Comparison of ENCODE assay signal across 8 cellular contexts in the genomic region with DNA sequence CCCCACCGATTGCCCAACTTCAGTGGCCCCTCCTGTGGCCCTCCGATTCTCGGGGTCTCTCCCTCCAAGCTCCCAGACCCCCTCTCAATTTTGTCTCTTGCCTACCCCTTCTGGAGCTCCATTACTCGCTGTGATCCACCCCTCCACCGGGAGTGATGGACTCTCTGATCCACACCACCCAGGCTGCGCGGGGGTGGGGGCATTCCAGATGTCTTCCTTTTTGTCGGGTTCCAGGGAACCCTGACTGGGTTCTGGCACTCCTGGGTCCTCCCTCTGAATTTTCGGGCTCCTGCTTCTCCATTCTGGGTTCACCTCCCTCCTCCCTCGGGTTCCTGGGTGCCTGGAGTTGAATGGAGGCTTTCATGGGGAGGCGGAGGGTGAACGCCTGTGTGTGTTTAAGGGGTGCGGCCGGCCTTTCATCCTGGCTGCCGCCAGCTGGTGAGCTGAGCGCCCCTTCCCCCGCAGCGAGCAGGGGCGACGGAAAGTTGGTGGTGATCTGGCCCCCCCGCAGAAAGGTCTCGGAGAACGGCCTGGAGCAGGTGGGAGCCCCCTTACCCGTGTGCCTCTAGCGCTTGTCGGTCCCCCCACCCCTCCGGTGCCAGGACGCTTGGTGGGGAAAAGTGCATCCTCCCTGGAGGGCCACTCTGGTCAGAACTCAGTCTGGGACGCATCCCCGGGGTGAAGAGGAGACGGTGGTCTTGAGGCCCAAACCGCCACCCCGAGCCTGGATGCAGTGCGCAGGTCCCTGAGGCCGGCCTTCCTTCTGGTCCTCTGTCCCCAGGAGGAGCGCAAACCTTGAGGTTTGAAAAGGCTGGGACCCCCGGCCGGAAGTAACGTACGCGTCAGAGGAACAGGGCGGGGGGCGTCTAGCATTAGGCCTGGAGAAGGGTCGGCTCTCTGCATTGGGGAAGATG. TPM values are rescaled to one million over a fixed set of nuclear protein-coding genes. Genes with fewer than 3 reads are reported as not detected.
DNase-seq lines count a peak whose midpoint lies in the region; ATAC-seq, FAIRE-seq and TF ChIP-seq lines count a peak whose summit lies in the region.

No MANE protein-coding gene starts in this region.

- DNase-seq in AG10803 (ENCODE audit: low read depth) (no peak), foreskin fibroblast (peak; percentile 18 to 50), ovary (peak in 1 of 5 donors; percentile 44), amniotic stem cell (lab: John Stamatoyannopoulos, UW) (no peak), H54 (ENCODE audit: insufficient read length, low spot score) (no peak), glomerular visceral epithelial cell (ENCODE audit: extremely low spot score) (no peak)
- DNase-seq in activated CD4-positive, alpha-beta T cell treated with anti-CD3 and anti-CD28 coated beads, Interleukin-2, amount 10 ng/mL, durations not matched to agents 7 days and 5 days, result peak; percentile 26

- H3K4me1 ChIP-seq in ovary (ENCODE audit: insufficient read depth), result peaks cover 7% of the 10 kb centered on the region

- peak overlapping the region; percentile 48 for H3K27ac Mint-ChIP-seq in activated CD4-positive, alpha-beta T cell treated with anti-CD3 and anti-CD28 coated beads, Interleukin-2, amount 10 ng/mL, durations not matched to agents 7 days and 5 days

- TF ChIP-seq CTCF in AG10803 (conservative IDR thresholded peaks at IDR 0.05; ENCODE audit: low read length) (no peak), foreskin fibroblast (IDR thresholded peaks at IDR 0.05; ENCODE audit: low read depth, low read length) (no peak), ovary (IDR thresholded peaks at IDR 0.05) (no peak)

- CTCF ChIA-PET in activated CD4-positive, alpha-beta T cell treated with anti-CD3 and anti-CD28 coated beads, Interleukin-2, amount 10 ng/mL, durations not matched to agents 7 days and 5 days (lab: Charles Lee), result interaction anchor here (0.7 to 6.9 kb wide), 13 partner anchors 7 to 199 kb away, joined by 3 to 82 read pairs (median 15); a partner anchor contains a TSS

- H3K27ac ChIP-seq in ovary, result peak overlapping the region in 1 of 2 donors; percentile 44

- peak; percentile 4 for ATAC-seq in GM21576 (IDR thresholded peaks at IDR 0.05; ENCODE audit: unreplicated experiment)

- POLR2A ChIA-PET in activated CD4-positive, alpha-beta T cell treated with anti-CD3 and anti-CD28 coated beads, Interleukin-2, amount 10 ng/mL, durations not matched to agents 7 days and 5 days (lab: Charles Lee), result no interaction called here

- TF ChIP-seq EP300 in ovary (IDR thresholded peaks at IDR 0.05), result no peak

- FAIRE-seq in H54 (lab: Jason Lieb, UNC), result no peak

- no peaks in the 10 kb centered on the region for H3K36me3 ChIP-seq in ovary

- peaks cover 13% of the 10 kb centered on the region for H3K27me3 Mint-ChIP-seq in activated CD4-positive, alpha-beta T cell treated with anti-CD3 and anti-CD28 coated beads, Interleukin-2, amount 10 ng/mL, durations not matched to agents 7 days and 5 days

- no peaks in the 10 kb centered on the region for H3K27me3 ChIP-seq in ovary

- intact Hi-C loops in ovary (cut with DNase I), result loop anchor here (2.0 to 10.0 kb wide), 6 partner anchors 63 to 799 kb away; a partner anchor contains a TSS

- H3K4me3 ChIP-seq in AG10803 (ENCODE audit: low read length) (peak overlapping the region; percentile 73), foreskin fibroblast (ENCODE audit: low read depth in 1 of 2, low read length in 2 of 2) (peak overlapping the region; percentile 71 to 80), ovary (peak overlapping the region; percentile 58)

- no peaks in the 10 kb centered on the region for H3K9me3 Mint-ChIP-seq in activated CD4-positive, alpha-beta T cell treated with anti-CD3 and anti-CD28 coated beads, Interleukin-2, amount 10 ng/mL, durations not matched to agents 7 days and 5 days

- H3K9me3 ChIP-seq in ovary, result no peaks in the 10 kb centered on the region

- H3K4me3 Mint-ChIP-seq in activated CD4-positive, alpha-beta T cell treated with anti-CD3 and anti-CD28 coated beads, Interleukin-2, amount 10 ng/mL, durations not matched to agents 7 days and 5 days, result peak overlapping the region; percentile 84

- TF ChIP-seq POLR2A in ovary (IDR thresholded peaks at IDR 0.05), result no peak
- TF ChIP-seq POLR2A in H54 (IDR thresholded peaks at IDR 0.05; ENCODE audit: low read depth, low read length), result no peak

- H3K36me3 Mint-ChIP-seq in activated CD4-positive, alpha-beta T cell treated with anti-CD3 and anti-CD28 coated beads, Interleukin-2, amount 10 ng/mL, durations not matched to agents 7 days and 5 days (ENCODE audit: low read depth), result no peaks in the 10 kb centered on the region

- peaks cover 31% of the 10 kb centered on the region for H3K4me1 Mint-ChIP-seq in activated CD4-positive, alpha-beta T cell treated with anti-CD3 and anti-CD28 coated beads, Interleukin-2, amount 10 ng/mL, durations not matched to agents 7 days and 5 days

- WGBS in ovary, 3 donors, result 3 to 6% (median 4%) methylated on average over 37 to 44 of the region's 44 CpGs

RNA-seq across cellular contexts. Expression of a gene that starts 1.6 kb away (rescaled TPM):
- total RNA-seq in activated CD4-positive, alpha-beta T cell treated with anti-CD3 and anti-CD28 coated beads, Interleukin-2, amount 10 ng/mL, durations not matched to agents 7 days and 5 days, result under 1 TPM; 0.67 to 0.69 TPM
- total RNA-seq in ovary, result 10 to 100 TPM in 1 of 7 donors, 1 to 10 TPM in 1, under 1 TPM in 5; 0.28 to 13.9 (median 0.53) TPM
- polyA plus RNA-seq in ovary, result 1 to 10 TPM in 1 of 2 donors, under 1 TPM in 1; 0.80 to 1.3 TPM

RNA-seq across cellular contexts. Expression of a gene that starts 11.4 kb away (rescaled TPM):
- not detected for total RNA-seq in activated CD4-positive, alpha-beta T cell treated with anti-CD3 and anti-CD28 coated beads, Interleukin-2, amount 10 ng/mL, durations not matched to agents 7 days and 5 days
- total RNA-seq in ovary, result not detected
- polyA plus RNA-seq in ovary, result under 1 TPM in 1 of 2 donors, not detected in 1; 0.08 TPM

RNA-seq across cellular contexts. Expression of a gene that starts 12.3 kb away (rescaled TPM):
- total RNA-seq in activated CD4-positive, alpha-beta T cell treated with anti-CD3 and anti-CD28 coated beads, Interleukin-2, amount 10 ng/mL, durations not matched to agents 7 days and 5 days, result not detected
- 1 to 10 TPM in 1 of 7 donors, under 1 TPM in 4, not detected in 2; 0.17 to 2.6 (median 0.48) TPM for total RNA-seq in ovary
- polyA plus RNA-seq in ovary, result under 1 TPM; 0.20 to 0.33 TPM

RNA-seq across cellular contexts. Expression of a gene that starts 16.4 kb away (rescaled TPM):
- total RNA-seq in activated CD4-positive, alpha-beta T cell treated with anti-CD3 and anti-CD28 coated beads, Interleukin-2, amount 10 ng/mL, durations not matched to agents 7 days and 5 days, result 10 to 100 TPM; 80.7 to 84.5 TPM
- 10 to 100 TPM; 13.6 to 68.3 (median 41.0) TPM for total RNA-seq in ovary
- polyA plus RNA-seq in ovary, result 10 to 100 TPM; 10.5 to 23.6 TPM

RNA-seq across cellular contexts. Expression of a gene that starts 42.6 kb away (rescaled TPM):
- 10 to 100 TPM; 66.5 to 70.3 TPM for total RNA-seq in activated CD4-positive, alpha-beta T cell treated with anti-CD3 and anti-CD28 coated beads, Interleukin-2, amount 10 ng/mL, durations not matched to agents 7 days and 5 days
- total RNA-seq in ovary, result 1 to 10 TPM in 5 of 7 donors, under 1 TPM in 2; 0.48 to 4.3 (median 1.8) TPM
- polyA plus RNA-seq in ovary, result 1 to 10 TPM; 2.1 to 2.4 TPM

Comparison
In these comparisons a context has a peak if more than half of its experiments do, and no peak if none do; other contexts are left out.
1. DNase-seq: peak in activated CD4-positive, alpha-beta T cell treated with anti-CD3 and anti-CD28 coated beads, Interleukin-2, amount 10 ng/mL, durations not matched to agents 7 days and 5 days (single experiment) and foreskin fibroblast (2 of 2); none in AG10803 (single experiment), amniotic stem cell (single experiment), H54 (single experiment) and glomerular visceral epithelial cell (single experiment).
2. Peak in every context shown above with its lines, with median percentiles within 50 percentile points of each other: H3K4me3 ChIP-seq.